8 cellular contexts compared by ENCODE assay signal in genomic region chr12:31326689-31327659, GRCh38. TPM values are rescaled to one million over a fixed set of nuclear protein-coding genes. Genes with fewer than 3 reads are reported as not detected.
DNase-seq lines count a peak whose midpoint lies in the region; FAIRE-seq and TF ChIP-seq lines count a peak whose summit lies in the region.

No MANE protein-coding gene starts in this region.

- H3K4me3 ChIP-seq in kidney (ENCODE audit: low read length in 2 of 2): peak overlapping the region; percentile 77 to 86

- H3K27ac Mint-ChIP-seq in T-helper 2 cell treated with Interferon-gamma antibody and Interleukin-4, amounts not matched to agents 5 μg/mL and 100 μg/mL, for 36 hours: no peak overlapping the region
- H3K27ac Mint-ChIP-seq in activated T-helper 1 cell treated with anti-CD3 and anti-CD28 coated beads, Interleukin-12 subunit alpha, Interleukin-12 subunit beta, Interleukin-2, Interleukin-4 antibody, amounts not matched to agents 30 ng/mL and 10 ng/mL and 1 ng/mL, durations not matched to agents 14 hours and 24 hours and 36 hours: no peak overlapping the region

- no peak for FAIRE-seq in kidney (lab: Jason Lieb, UNC)

- no peaks in the 10 kb centered on the region for H3K9me3 Mint-ChIP-seq in T-helper 2 cell treated with Interferon-gamma antibody and Interleukin-4, amounts not matched to agents 5 μg/mL and 100 μg/mL, for 36 hours
- no peaks in the 10 kb centered on the region for H3K9me3 Mint-ChIP-seq in activated T-helper 1 cell treated with anti-CD3 and anti-CD28 coated beads, Interleukin-12 subunit alpha, Interleukin-12 subunit beta, Interleukin-2, Interleukin-4 antibody, amounts not matched to agents 30 ng/mL and 10 ng/mL and 1 ng/mL, durations not matched to agents 14 hours and 24 hours and 36 hours

- peaks cover 20% of the 10 kb centered on the region for H3K27me3 Mint-ChIP-seq in T-helper 2 cell treated with Interferon-gamma antibody and Interleukin-4, amounts not matched to agents 5 μg/mL and 100 μg/mL, for 36 hours (ENCODE audit: low read depth)
- peaks cover 21% of the 10 kb centered on the region for H3K27me3 Mint-ChIP-seq in activated T-helper 1 cell treated with anti-CD3 and anti-CD28 coated beads, Interleukin-12 subunit alpha, Interleukin-12 subunit beta, Interleukin-2, Interleukin-4 antibody, amounts not matched to agents 30 ng/mL and 10 ng/mL and 1 ng/mL, durations not matched to agents 14 hours and 24 hours and 36 hours (ENCODE audit: insufficient read depth)

- no peak for DNase-seq in T-helper 2 cell treated with Interferon-gamma antibody and Interleukin-4, amounts not matched to agents 5 μg/mL and 100 μg/mL, for 36 hours (ENCODE audit: low spot score)
- DNase-seq in T-helper 2 cell: no peak
- no peak for DNase-seq in activated T-helper 1 cell treated with anti-CD3 and anti-CD28 coated beads, Interleukin-12 subunit alpha, Interleukin-12 subunit beta, Interleukin-2, Interleukin-4 antibody, amounts not matched to agents 30 ng/mL and 10 ng/mL and 1 ng/mL, durations not matched to agents 14 hours and 24 hours and 36 hours (ENCODE audit: low spot score)
- no peak for DNase-seq in kidney
- no peak for DNase-seq in substantia nigra (lab: John Stamatoyannopoulos, UW)
- DNase-seq in COLO668 (lab: John Stamatoyannopoulos, UW; ENCODE audit: unreplicated experiment): no peak
- DNase-seq in mucosa of gallbladder (ENCODE audit: low spot score): no peak
- no peak for DNase-seq in activated CD4-positive, alpha-beta T cell treated with anti-CD3 and anti-CD28 coated beads, Interleukin-2, amount 50 U/mL, for 4 hours

- TF ChIP-seq CTCF in kidney (IDR thresholded peaks at IDR 0.05; ENCODE audit: borderline replicate concordance, extremely low read depth, insufficient read depth): no peak

- H3K4me3 Mint-ChIP-seq in T-helper 2 cell treated with Interferon-gamma antibody and Interleukin-4, amounts not matched to agents 5 μg/mL and 100 μg/mL, for 36 hours: peak overlapping the region; percentile 94
- peak overlapping the region; percentile 97 for H3K4me3 Mint-ChIP-seq in activated T-helper 1 cell treated with anti-CD3 and anti-CD28 coated beads, Interleukin-12 subunit alpha, Interleukin-12 subunit beta, Interleukin-2, Interleukin-4 antibody, amounts not matched to agents 30 ng/mL and 10 ng/mL and 1 ng/mL, durations not matched to agents 14 hours and 24 hours and 36 hours

- intact Hi-C loops in activated T-helper 1 cell treated with anti-CD3 and anti-CD28 coated beads, Interleukin-12 subunit alpha, Interleukin-12 subunit beta, Interleukin-2, Interleukin-4 antibody, amounts not matched to agents 30 ng/mL and 10 ng/mL and 1 ng/mL, durations not matched to agents 14 hours and 24 hours and 36 hours (cut with micrococcal nuclease): loop anchor here (1.0 to 10.0 kb wide), 11 partner anchors 35 to 1428 kb away; partner anchors contain the start of genes BICD1, DDX11, DENND5B and DNM1L
- intact Hi-C loops in kidney (cut with DNase I): no loop called here

- peaks cover 0 to 10% of the 10 kb centered on the region in 2 donors for H3K4me1 ChIP-seq in kidney (ENCODE audit: control insufficient read depth in 1 of 2, insufficient read depth in 1 of 2, low read depth in 1 of 2, low read length in 2 of 2)

- H3K36me3 Mint-ChIP-seq in T-helper 2 cell treated with Interferon-gamma antibody and Interleukin-4, amounts not matched to agents 5 μg/mL and 100 μg/mL, for 36 hours (ENCODE audit: low read depth): peaks cover 6% of the 10 kb centered on the region
- peaks cover 11% of the 10 kb centered on the region for H3K36me3 Mint-ChIP-seq in activated T-helper 1 cell treated with anti-CD3 and anti-CD28 coated beads, Interleukin-12 subunit alpha, Interleukin-12 subunit beta, Interleukin-2, Interleukin-4 antibody, amounts not matched to agents 30 ng/mL and 10 ng/mL and 1 ng/mL, durations not matched to agents 14 hours and 24 hours and 36 hours (ENCODE audit: low read depth)

- H3K27ac ChIP-seq in kidney (ENCODE audit: low read depth in 2 of 2, low read length in 2 of 2): peak overlapping the region; percentile 78 to 85
- H3K27ac ChIP-seq in substantia nigra (ENCODE audit: low read depth, low read length, poor library complexity, severe bottlenecking): peak overlapping the region; percentile 43

- no peaks in the 10 kb centered on the region for H3K9me3 ChIP-seq in kidney (ENCODE audit: control insufficient read depth in 1 of 2, low read length in 2 of 2)

- peaks cover 16% of the 10 kb centered on the region for H3K4me1 Mint-ChIP-seq in T-helper 2 cell treated with Interferon-gamma antibody and Interleukin-4, amounts not matched to agents 5 μg/mL and 100 μg/mL, for 36 hours (ENCODE audit: low read depth)
- peaks cover 32% of the 10 kb centered on the region for H3K4me1 Mint-ChIP-seq in activated T-helper 1 cell treated with anti-CD3 and anti-CD28 coated beads, Interleukin-12 subunit alpha, Interleukin-12 subunit beta, Interleukin-2, Interleukin-4 antibody, amounts not matched to agents 30 ng/mL and 10 ng/mL and 1 ng/mL, durations not matched to agents 14 hours and 24 hours and 36 hours (ENCODE audit: low read depth)

- H3K36me3 ChIP-seq in kidney (ENCODE audit: control insufficient read depth in 1 of 2, insufficient read depth in 2 of 2, low read length in 2 of 2): no peaks in the 10 kb centered on the region

- peak overlapping the region; percentile 26 to 85 for H3K9ac ChIP-seq in kidney (ENCODE audit: low read length in 2 of 2)

RNA-seq across cellular contexts. Expression of gene SINHCAF, which starts 1.0 kb away (rescaled TPM):
- total RNA-seq in activated T-helper 1 cell treated with anti-CD3 and anti-CD28 coated beads, Interleukin-12 subunit alpha, Interleukin-12 subunit beta, Interleukin-2, Interleukin-4 antibody, amounts not matched to agents 30 ng/mL and 10 ng/mL and 1 ng/mL, durations not matched to agents 14 hours and 24 hours and 36 hours: 270 and 276 TPM in 2 replicates
- total RNA-seq in kidney (96.2 TPM), mucosa of gallbladder (73.3 TPM)
- polyA plus RNA-seq in kidney (ENCODE audit: insufficient read depth, low read depth, low replicate concordance): 33.1 TPM
